ENCODE assay signal across 2 cellular contexts in genomic region chr13:32314271-32314967, GRCh38.
TF ChIP-seq lines count a peak whose summit lies in the region.

No MANE protein-coding gene starts in this region.

TF ChIP-seq in SK-N-SH, 30 proteins besides CTCF, POLR2A, EP300 and RAD21 (continued from another document):
- TF ChIP-seq FOXJ3 (CRISPR knock-in tag; IDR thresholded peaks at IDR 0.05) (no peak), JUND (IDR thresholded peaks at IDR 0.05) (no peak), PBX3 (IDR thresholded peaks at IDR 0.05) (no peak), USF2 (IDR thresholded peaks at IDR 0.05; ENCODE audit: borderline replicate concordance, low read depth, low read length) (no peak), MXI1 (IDR thresholded peaks at IDR 0.05; ENCODE audit: low read depth, low read length) (no peak), IRF3 (IDR thresholded peaks at IDR 0.05; ENCODE audit: low read depth, low read length) (no peak), NFIC (IDR thresholded peaks at IDR 0.05; ENCODE audit: borderline replicate concordance) (no peak), CHD2 (IDR thresholded peaks at IDR 0.05; ENCODE audit: low read length, partially characterized antibody) (no peak)

TF ChIP-seq in liver, 16 proteins besides CTCF, POLR2A, EP300 and RAD21 (continued from another document):
- TF ChIP-seq REST (IDR thresholded peaks at IDR 0.05) (no peak), FOXA2 (IDR thresholded peaks at IDR 0.05) (no peak)
TF ChIP-seq in liver: peak in this region for 0.
